ENCODE assay signal across 17 cellular contexts in the genomic region with DNA sequence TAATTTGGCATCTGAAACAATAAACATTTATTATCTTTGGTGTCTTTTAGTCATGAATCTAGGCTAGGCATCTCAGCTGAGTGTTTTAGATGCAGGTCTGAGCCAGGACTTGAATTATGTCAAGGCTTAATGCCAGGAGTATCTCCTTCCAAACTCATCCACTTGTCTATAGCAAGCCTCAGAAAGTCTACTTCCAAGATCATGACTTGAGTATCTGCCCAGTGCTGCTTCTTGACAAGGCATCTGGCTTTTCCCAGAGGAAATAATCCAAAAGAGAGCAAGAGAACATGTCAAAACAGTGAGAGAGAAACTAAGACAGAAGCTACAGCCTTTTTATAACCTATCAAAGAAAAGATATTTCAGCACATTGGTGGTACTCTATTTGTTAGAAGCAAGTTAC.
A peak's percentile ranks its signal among the peaks of the same experiment; 100 is the strongest.
DNase-seq lines count a peak whose midpoint lies in the region; ATAC-seq and TF ChIP-seq lines count a peak whose summit lies in the region.
"Had no signal": no experiment of that assay in that cellular context is flagged by ENCODE, and none has a peak within 500 bp of the region (broad histone marks: within the 10 kb centered on the region; RNA-seq: fewer than 3 reads in every experiment).

No MANE protein-coding gene starts in this region.

- no peak overlapping the region for H3K4me3 Mint-ChIP-seq in GM23338
- H3K4me3 Mint-ChIP-seq: CD14-positive monocyte; CD8-positive, alpha-beta T cell; IgD-negative memory B cell had no signal

- intact Hi-C loops in left colon (cut with DNase I, micrococcal nuclease): no loop called here

- H3K9me3 Mint-ChIP-seq in GM23338: 0 out of 3 replicates have a peak, but pooled peaks cover 3% of the 10 kb centered on the region
- H3K9me3 Mint-ChIP-seq: CD8-positive, alpha-beta T cell had no signal

- H3K36me3 ChIP-seq in GM23338 (ENCODE audit: insufficient read depth) (no peaks in the 10 kb centered on the region), OCI-LY1 (ENCODE audit: insufficient read depth, low read length) (no peaks in the 10 kb centered on the region)
- H3K36me3 ChIP-seq: HAP-1 had no signal

- H3K27me3 ChIP-seq in GM23338 (ENCODE audit: insufficient read depth) (no peaks in the 10 kb centered on the region), OCI-LY1 (ENCODE audit: insufficient read depth, low read length) (no peaks in the 10 kb centered on the region)

- H4K20me1 ChIP-seq in GM23338 (replicated peaks; ENCODE audit: insufficient read depth) (no peaks in the 10 kb centered on the region), OCI-LY1 (ENCODE audit: insufficient read depth, low read length) (no peaks in the 10 kb centered on the region)

- H3K27ac Mint-ChIP-seq in GM23338: no peak overlapping the region
- H3K27ac Mint-ChIP-seq: CD14-positive monocyte; CD8-positive, alpha-beta T cell; IgD-negative memory B cell had no signal

- H3K4me3 ChIP-seq in GM23338: no peak overlapping the region
- H3K4me3 ChIP-seq in OCI-LY1 (ENCODE audit: low read depth, low read length, poor library complexity, severe bottlenecking): no peak overlapping the region
- H3K4me3 ChIP-seq: A549, GM12878, HAP-1 had no signal

- no peaks in the 10 kb centered on the region for H3K79me2 ChIP-seq in GM23338 (replicated peaks; ENCODE audit: insufficient read depth)
- H3K79me2 ChIP-seq in OCI-LY1 (ENCODE audit: insufficient read depth, low read length): no peaks in the 10 kb centered on the region

- no peak overlapping the region for H3K4me2 ChIP-seq in GM23338
- H3K4me2 ChIP-seq in OCI-LY1 (ENCODE audit: low read length): no peak overlapping the region
- H3K4me2 ChIP-seq: A549 had no signal

- 0 out of 2 replicates have a peak, but pooled peaks cover 4% of the 10 kb centered on the region for H3K9me3 ChIP-seq in OCI-LY1 (ENCODE audit: low read length)
- H3K9me3 ChIP-seq: A549, Caco-2, HAP-1 had no signal

- no peaks in the 10 kb centered on the region for H3K27me3 Mint-ChIP-seq in GM23338 (ENCODE audit: insufficient read depth, low read depth, poor library complexity)
- H3K27me3 Mint-ChIP-seq: IgD-negative memory B cell had no signal

- TF ChIP-seq CTCF in GM23338 (conservative IDR thresholded peaks at IDR 0.05; ENCODE audit: low read depth in 2 of 2): no peak
- no peak for TF ChIP-seq CTCF in OCI-LY1 (IDR thresholded peaks at IDR 0.05; ENCODE audit: low read length)

- ATAC-seq in GM23338 (no peak), left colon (no peak)
- ATAC-seq: A549; CD8-positive, alpha-beta T cell; GM12878 had no signal

- no peaks in the 10 kb centered on the region for H3K4me1 Mint-ChIP-seq in GM23338
- H3K4me1 Mint-ChIP-seq: CD14-positive monocyte, IgD-negative memory B cell had no signal

- H2AFZ ChIP-seq in GM23338 (peak overlapping the region; percentile 50; the same call in 1 of the 2 replicates), OCI-LY1 (ENCODE audit: low read length) (0 out of 2 replicates have a peak overlapping the region, but pooled peaks have one; percentile 58)

- H3K27ac ChIP-seq in GM23338 (ENCODE audit: low read depth) (no peak overlapping the region), OCI-LY1 (ENCODE audit: low read depth, low read length, poor library complexity, severe bottlenecking) (no peak overlapping the region), substantia nigra (ENCODE audit: low read depth, low read length, poor library complexity, severe bottlenecking) (no peak overlapping the region)
- H3K27ac ChIP-seq: A549 had no signal

- H3K36me3 Mint-ChIP-seq in GM23338 (ENCODE audit: low read depth): no peaks in the 10 kb centered on the region
- H3K36me3 Mint-ChIP-seq: CD14-positive monocyte; CD8-positive, alpha-beta T cell; IgD-negative memory B cell had no signal

- H3K4me1 ChIP-seq in GM23338 (ENCODE audit: insufficient read depth) (no peaks in the 10 kb centered on the region), OCI-LY1 (ENCODE audit: insufficient read depth, low read length, severe bottlenecking) (no peaks in the 10 kb centered on the region)
- H3K4me1 ChIP-seq: A549, Caco-2, HAP-1 had no signal

- H3K9me2 ChIP-seq in GM23338 (ENCODE audit: insufficient read depth) (peaks cover 8% of the 10 kb centered on the region; the same call in 1 of the 2 replicates), OCI-LY1 (ENCODE audit: low read depth, low read length) (no peaks in the 10 kb centered on the region)

- DNase-seq in GM23338 (ENCODE audit: low spot score) (no peak), fibroblast of gingiva (ENCODE audit: low read depth) (peak; percentile 11), pons (ENCODE audit: low spot score) (peak; percentile 19), NCI-H2081 (lab: John Stamatoyannopoulos, UW) (no peak), dermis blood vessel endothelial cell (no peak), left colon (no peak), substantia nigra (lab: John Stamatoyannopoulos, UW) (no peak)
- DNase-seq: Caco-2; CD8-positive, alpha-beta T cell; GF-D8; GOT3 had no signal

- H3F3A ChIP-seq in GM23338 (replicated peaks; ENCODE audit: low read depth) (no peaks in the 10 kb centered on the region), OCI-LY1 (ENCODE audit: insufficient read depth, low read length) (no peaks in the 10 kb centered on the region)

- H3K9ac ChIP-seq in OCI-LY1 (ENCODE audit: low read length): no peak overlapping the region

TF ChIP-seq in GM23338, 12 proteins besides CTCF, POLR2A, EP300 and RAD21:
- no peak for TF ChIP-seq ZNF331 (CRISPR knock-in tag; IDR thresholded peaks at IDR 0.05; ENCODE audit: low read depth)
- no peak for TF ChIP-seq POLR2AphosphoS5 (IDR thresholded peaks at IDR 0.05; ENCODE audit: low read depth)
- no peak for TF ChIP-seq EZH2 (IDR thresholded peaks at IDR 0.05; ENCODE audit: low read depth, unreplicated experiment)

Comparison
In these comparisons a context has a peak if more than half of its experiments do, and no peak if none do; other contexts are left out.
1. DNase-seq: peak in fibroblast of gingiva (single experiment) and pons (single experiment); none in GM23338 (single experiment), NCI-H2081 (0 of 2), dermis blood vessel endothelial cell (single experiment), left colon (0 of 2) and substantia nigra (0 of 49).